In genomic region chr20:9241232-9241692, GRCh38 we compare ENCODE assay signal across 14 cellular contexts.
DNase-seq lines count a peak whose midpoint lies in the region; ATAC-seq and TF ChIP-seq lines count a peak whose summit lies in the region.
"Had no signal": no experiment of that assay in that cellular context is flagged by ENCODE, and none has a peak within 500 bp of the region (broad histone marks: within the 10 kb centered on the region; RNA-seq: fewer than 3 reads in every experiment).

No MANE protein-coding gene starts in this region.

- no peak for TF ChIP-seq CTCF in fibroblast of pulmonary artery (IDR thresholded peaks at IDR 0.05; ENCODE audit: low read length, missing control alignments)
- TF ChIP-seq CTCF in thyroid gland (IDR thresholded peaks at IDR 0.05), result no peak
- TF ChIP-seq CTCF in esophagus muscularis mucosa (IDR thresholded peaks at IDR 0.05), result no peak

- intact Hi-C loops in thyroid gland (cut with DNase I) (no loop called here), esophagus muscularis mucosa (cut with DNase I) (no loop called here)

- no peak for TF ChIP-seq EP300 in esophagus muscularis mucosa (IDR thresholded peaks at IDR 0.05)

- H3K4me3 ChIP-seq in fibroblast of pulmonary artery (replicated peaks; ENCODE audit: low read depth, low read length) (no peak overlapping the region), thyroid gland (replicated peaks in 1 of 3) (no peak overlapping the region), esophagus muscularis mucosa (no peak overlapping the region)
- H3K4me3 ChIP-seq: GM23338, upper lobe of right lung had no signal

- TF ChIP-seq POLR2A in thyroid gland (IDR thresholded peaks at IDR 0.05) (no peak), esophagus muscularis mucosa (IDR thresholded peaks at IDR 0.05; ENCODE audit: low read depth) (no peak)

- H3K36me3 ChIP-seq in thyroid gland (no peaks in the 10 kb centered on the region), esophagus muscularis mucosa (no peaks in the 10 kb centered on the region)
- H3K36me3 ChIP-seq: upper lobe of right lung had no signal

- H3K27me3 ChIP-seq in thyroid gland (no peaks in the 10 kb centered on the region), esophagus muscularis mucosa (no peaks in the 10 kb centered on the region)
- H3K27me3 ChIP-seq: upper lobe of right lung had no signal

- ATAC-seq in HG03439 (IDR thresholded peaks at IDR 0.05; ENCODE audit: unreplicated experiment), result no peak
- ATAC-seq: GM23338, upper lobe of right lung had no signal

- H3K27ac ChIP-seq in thyroid gland, result no peak overlapping the region
- no peak overlapping the region for H3K27ac ChIP-seq in esophagus muscularis mucosa (replicated peaks in 1 of 4)
- H3K27ac ChIP-seq: upper lobe of right lung had no signal

- peaks cover 3 to 11% of the 10 kb centered on the region in 2 donors for H3K4me1 ChIP-seq in thyroid gland
- peaks cover 6 to 12% (median 9%) of the 10 kb centered on the region in 4 donors for H3K4me1 ChIP-seq in esophagus muscularis mucosa
- H3K4me1 ChIP-seq: upper lobe of right lung had no signal

- H3K9me3 ChIP-seq in thyroid gland, result no peaks in the 10 kb centered on the region
- no peaks in the 10 kb centered on the region for H3K9me3 ChIP-seq in esophagus muscularis mucosa
- H3K9me3 ChIP-seq: upper lobe of right lung had no signal

- DNase-seq in NCI-H510A treated with DMSO at 0.1 percent for 48 hours (lab: John Stamatoyannopoulos, UW) (peak; percentile 13), NCI-H510A (lab: John Stamatoyannopoulos, UW) (no peak), RPMI7951 (ENCODE audit: low read depth) (peak; percentile 99), fibroblast of pulmonary artery (ENCODE audit: low read depth) (peak; percentile 75), thyroid gland (peak; percentile 26 to 53), esophagus muscularis mucosa (ENCODE audit: extremely low spot score) (no peak)
- no peak for DNase-seq in stimulated activated CD4-positive, alpha-beta T cell treated with anti-CD3 and anti-CD28 coated beads, Interleukin-2, amount 100 ng/mL, for 24 hours
- DNase-seq: activated naive CD4-positive, alpha-beta T cell treated with anti-CD3 and anti-CD28 coated beads for 36 hours; erythroblast; NCI-H524 treated with DMSO at 0.1 percent for 48 hours; stimulated activated CD4-positive, alpha-beta T cell treated with anti-CD3 and anti-CD28 coated beads, Interleukin-4, amount 100 ng/mL, for 4 hours; upper lobe of right lung had no signal

Comparison
In these comparisons a context has a peak if more than half of its experiments do, and no peak if none do; other contexts are left out.
1. DNase-seq: peak in NCI-H510A treated with DMSO at 0.1 percent for 48 hours (single experiment), RPMI7951 (single experiment), fibroblast of pulmonary artery (single experiment) and thyroid gland (2 of 2); none in NCI-H510A (single experiment), esophagus muscularis mucosa (single experiment) and stimulated activated CD4-positive, alpha-beta T cell treated with anti-CD3 and anti-CD28 coated beads, Interleukin-2, amount 100 ng/mL, for 24 hours (0 of 2).